ENCODE assay signal across 24 cellular contexts in genomic region chr6:45513843-45514242, GRCh38.
"Had no signal": no experiment of that assay in that cellular context is flagged by ENCODE, and none has a peak within 500 bp of the region (broad histone marks: within the 10 kb centered on the region; RNA-seq: fewer than 3 reads in every experiment).

No MANE protein-coding gene starts in this region.

- ATAC-seq: activated CD4-positive, CD25-positive, alpha-beta regulatory T cell treated with anti-CD3 and anti-CD28 coated beads, Interleukin-2, amount 50 U/mL, for 24 hours; activated naive CD8-positive, alpha-beta T cell treated with anti-CD3 and anti-CD28 coated beads, Interleukin-2, amount 50 U/mL, for 24 hours; left colon had no signal

- H3K36me3 ChIP-seq: breast epithelium, esophagus muscularis mucosa, right atrium auricular region, WERI-Rb-1 had no signal

- H3K9me3 ChIP-seq: breast epithelium, esophagus muscularis mucosa, right atrium auricular region, tibial nerve had no signal

- H3K4me3 Mint-ChIP-seq: activated CD4-positive, alpha-beta memory T cell treated with anti-CD3 and anti-CD28 coated beads for 36 hours; activated naive CD4-positive, alpha-beta T cell treated with anti-CD3 and anti-CD28 coated beads, Interleukin-2, amount 50 U/mL, for 24 hours; activated naive CD8-positive, alpha-beta T cell treated with anti-CD3 and anti-CD28 coated beads, Interleukin-2, amount 50 U/mL, for 24 hours; endodermal cell; mesothelial cell of epicardium; T-helper 1 cell treated with Interleukin-12 subunit alpha and Interleukin-12 subunit beta and Interleukin-4 antibody, amounts not matched to agents 30 μg/mL and 1 μg/mL, for 36 hours had no signal

- H3K4me1 Mint-ChIP-seq: activated naive CD4-positive, alpha-beta T cell treated with anti-CD3 and anti-CD28 coated beads, Interleukin-2, amount 50 U/mL, for 24 hours had no signal

- H3K4me3 ChIP-seq: breast epithelium, esophagus muscularis mucosa, right atrium auricular region, tibial nerve had no signal

- H3K4me1 ChIP-seq: breast epithelium, esophagus muscularis mucosa, right atrium auricular region, tibial nerve had no signal

- H3K27ac Mint-ChIP-seq: activated CD4-positive, alpha-beta memory T cell treated with anti-CD3 and anti-CD28 coated beads for 36 hours; activated naive CD4-positive, alpha-beta T cell treated with anti-CD3 and anti-CD28 coated beads, Interleukin-2, amount 50 U/mL, for 24 hours; activated naive CD8-positive, alpha-beta T cell treated with anti-CD3 and anti-CD28 coated beads, Interleukin-2, amount 50 U/mL, for 24 hours; endodermal cell; mesothelial cell of epicardium; T-helper 1 cell treated with Interleukin-12 subunit alpha and Interleukin-12 subunit beta and Interleukin-4 antibody, amounts not matched to agents 30 μg/mL and 1 μg/mL, for 36 hours had no signal

- H3K27ac ChIP-seq: breast epithelium, esophagus muscularis mucosa, right atrium auricular region, tibial nerve, WERI-Rb-1 had no signal

- H3K27me3 ChIP-seq: breast epithelium, esophagus muscularis mucosa, right atrium auricular region, tibial nerve had no signal

- H3K27me3 Mint-ChIP-seq: activated CD4-positive, alpha-beta memory T cell treated with anti-CD3 and anti-CD28 coated beads for 36 hours; activated naive CD4-positive, alpha-beta T cell treated with anti-CD3 and anti-CD28 coated beads, Interleukin-2, amount 50 U/mL, for 24 hours; activated naive CD8-positive, alpha-beta T cell treated with anti-CD3 and anti-CD28 coated beads, Interleukin-2, amount 50 U/mL, for 24 hours; naive B cell had no signal

- H3K9me3 Mint-ChIP-seq: activated CD4-positive, alpha-beta memory T cell treated with anti-CD3 and anti-CD28 coated beads for 36 hours; activated naive CD4-positive, alpha-beta T cell treated with anti-CD3 and anti-CD28 coated beads, Interleukin-2, amount 50 U/mL, for 24 hours; activated naive CD8-positive, alpha-beta T cell treated with anti-CD3 and anti-CD28 coated beads, Interleukin-2, amount 50 U/mL, for 24 hours; endodermal cell; mesothelial cell of epicardium; naive B cell; T-helper 1 cell treated with Interleukin-12 subunit alpha and Interleukin-12 subunit beta and Interleukin-4 antibody, amounts not matched to agents 30 μg/mL and 1 μg/mL, for 36 hours had no signal

- DNase-seq: activated CD4-positive, alpha-beta memory T cell treated with anti-CD3 and anti-CD28 coated beads for 36 hours; activated CD4-positive, alpha-beta T cell treated with anti-CD3 and anti-CD28 coated beads for 48 hours; activated CD8-positive, alpha-beta memory T cell treated with anti-CD3 and anti-CD28 coated beads, Interleukin-2, amount 50 U/mL, for 4 hours; activated gamma-delta T cell; activated naive CD8-positive, alpha-beta T cell treated with anti-CD3 and anti-CD28 coated beads, Interleukin-2, amount 50 U/mL, for 24 hours; activated T-cell treated with anti-CD3 and anti-CD28 coated beads, Interleukin-2, amount 50 U/mL, for 1 hour; amygdala; central memory CD4-positive, alpha-beta T cell; endodermal cell; foreskin melanocyte; left colon; naive B cell; occipital lobe; stimulated activated naive CD4-positive, alpha-beta T cell treated with Interleukin-2 at 50 U/mL for 16 hours; T-helper 9 cell; WERI-Rb-1 had no signal

- H3K36me3 Mint-ChIP-seq: mesothelial cell of epicardium, naive B cell had no signal
